8 cellular contexts compared by ENCODE assay signal in the genomic region with DNA sequence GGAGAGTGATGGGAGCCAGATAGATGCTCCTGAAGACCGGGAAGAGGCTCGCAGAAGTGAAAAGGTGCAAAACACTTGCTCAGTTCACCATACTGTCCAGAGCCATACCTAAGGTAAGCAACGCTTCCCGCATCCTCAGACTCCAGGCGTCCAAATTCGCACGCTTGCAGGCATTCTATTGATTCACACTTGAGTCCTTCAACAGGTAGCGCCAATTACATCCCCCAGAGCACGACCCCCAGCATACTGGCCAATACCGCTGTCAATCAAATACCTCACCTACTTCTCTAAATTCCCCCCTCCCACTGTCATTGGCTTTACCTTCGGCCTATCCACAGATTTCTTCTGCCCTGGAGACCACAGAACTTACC. TPM values are rescaled to one million over a fixed set of nuclear protein-coding genes. Genes with fewer than 3 reads are reported as not detected.
DNase-seq lines count a peak whose midpoint lies in the region; ATAC-seq and TF ChIP-seq lines count a peak whose summit lies in the region.

No MANE protein-coding gene starts in this region.

- DNase-seq in NCI-H1436 treated with DMSO at 0.1 percent for 48 hours (lab: John Stamatoyannopoulos, UW) (peak; percentile 100), NCI-H1436 (lab: John Stamatoyannopoulos, UW) (no peak), NCI-H1105 (lab: John Stamatoyannopoulos, UW) (peak; percentile 100), prostate gland (ENCODE audit: low spot score) (no peak), C1 segment of cervical spinal cord (lab: John Stamatoyannopoulos, UW) (no peak)

- ATAC-seq in GM21390 (IDR thresholded peaks at IDR 0.05; ENCODE audit: unreplicated experiment) (no peak), GM21786 (IDR thresholded peaks at IDR 0.05; ENCODE audit: unreplicated experiment) (no peak)

- WGBS in ectodermal cell, 2 experiments = 5 to 8% methylated on average over 11 of the region's 11 CpGs
- WGBS in prostate gland = 13% methylated on average over 11 of the region's 11 CpGs

- H3K9me3 ChIP-seq in ectodermal cell (ENCODE audit: control insufficient read depth, low read length) = no peaks in the 10 kb centered on the region
- no peaks in the 10 kb centered on the region for H3K9me3 ChIP-seq in prostate gland

- no peaks in the 10 kb centered on the region for H3K4me1 ChIP-seq in ectodermal cell (ENCODE audit: control insufficient read depth, insufficient read depth, low read length)
- no peaks in the 10 kb centered on the region for H3K4me1 ChIP-seq in prostate gland (replicated peaks)

- H3K36me3 ChIP-seq in ectodermal cell (ENCODE audit: control insufficient read depth, insufficient read depth, low read length) (no peaks in the 10 kb centered on the region), prostate gland (no peaks in the 10 kb centered on the region)

- no peak for TF ChIP-seq POLR2A in prostate gland (IDR thresholded peaks at IDR 0.05)

- H3K27ac ChIP-seq in ectodermal cell (ENCODE audit: insufficient read depth, low read depth, low read length, poor library complexity, severe bottlenecking) (no peak overlapping the region), prostate gland (no peak overlapping the region)

- H3K27me3 ChIP-seq in ectodermal cell (ENCODE audit: control insufficient read depth, insufficient read depth, low read length, poor library complexity, severe bottlenecking) (peaks cover 37% of the 10 kb centered on the region), prostate gland (replicated peaks; ENCODE audit: insufficient read depth) (no peaks in the 10 kb centered on the region)

- peak overlapping the region; percentile 51 for H3K4me3 ChIP-seq in ectodermal cell (ENCODE audit: insufficient read depth, low read depth, low read length)
- peak overlapping the region; percentile 41 to 42 for H3K4me3 ChIP-seq in prostate gland

- TF ChIP-seq CTCF in prostate gland (IDR thresholded peaks at IDR 0.05) = no peak

- intact Hi-C loops in prostate gland (cut with DNase I) = loop anchor here (5.0 kb wide), 1 partner anchor 165 kb away; the partner anchor contains the start of genes GTF2E1 and RABL3

RNA-seq across cellular contexts. Expression of gene STXBP5L, which starts 0.4 kb away (rescaled TPM):
- 0.81 TPM for polyA plus RNA-seq in ectodermal cell (2013, experiment 1 of 4)
- polyA plus RNA-seq in ectodermal cell (2013, experiment 2 of 4) = 0.68 TPM
- polyA plus RNA-seq in ectodermal cell (2013, experiment 3 of 4) = 0.64 TPM
- 0.85 TPM for polyA plus RNA-seq in ectodermal cell (2013, experiment 4 of 4)
- 1 to 10 TPM; 2.6 to 4.8 TPM for total RNA-seq in prostate gland

Comparison
In these comparisons a context has a peak if more than half of its experiments do, and no peak if none do; other contexts are left out.
1. DNase-seq: peak in NCI-H1436 treated with DMSO at 0.1 percent for 48 hours (single experiment) and NCI-H1105 (single experiment); none in NCI-H1436 (single experiment), prostate gland (single experiment) and C1 segment of cervical spinal cord (0 of 14).